Comparison of ENCODE assay signal across 1 cellular context in the genomic region with DNA sequence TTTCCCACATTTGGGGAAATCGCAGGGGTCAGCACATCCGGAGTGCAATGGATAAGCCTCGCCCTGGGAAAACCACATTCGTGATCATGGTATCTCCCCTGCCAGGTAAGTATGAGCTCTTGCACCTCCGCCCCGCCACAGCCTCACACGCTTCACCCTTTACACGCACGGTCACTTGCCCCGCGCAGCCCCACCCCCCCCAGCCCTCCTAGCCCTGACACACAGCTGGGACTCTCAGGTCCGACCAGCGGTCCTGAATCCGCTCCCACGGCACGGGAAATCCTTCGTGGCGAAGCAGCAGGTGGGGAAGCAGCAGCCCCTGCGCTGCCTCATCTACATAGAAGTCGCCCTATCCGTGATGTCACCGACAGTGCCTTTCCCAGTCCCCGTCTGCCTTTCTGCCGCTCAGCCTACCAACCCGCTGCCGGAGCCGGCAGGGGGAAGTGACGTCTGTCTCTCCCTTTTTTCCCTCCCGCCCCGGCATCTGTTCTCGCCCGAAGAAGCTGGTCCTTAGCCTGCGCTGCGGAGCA.
TF ChIP-seq lines count a peak whose summit lies in the region.
"Not testable (repeated sequence)": the region's sequence is repeated elsewhere in the genome, so short reads cannot be mapped to it uniquely, and the experiment has no call there.

No MANE protein-coding gene starts in this region.

TF ChIP-seq in HepG2, 621 proteins besides CTCF, POLR2A, EP300 and RAD21 (continued from another document):
- TF ChIP-seq, protein P1, sequence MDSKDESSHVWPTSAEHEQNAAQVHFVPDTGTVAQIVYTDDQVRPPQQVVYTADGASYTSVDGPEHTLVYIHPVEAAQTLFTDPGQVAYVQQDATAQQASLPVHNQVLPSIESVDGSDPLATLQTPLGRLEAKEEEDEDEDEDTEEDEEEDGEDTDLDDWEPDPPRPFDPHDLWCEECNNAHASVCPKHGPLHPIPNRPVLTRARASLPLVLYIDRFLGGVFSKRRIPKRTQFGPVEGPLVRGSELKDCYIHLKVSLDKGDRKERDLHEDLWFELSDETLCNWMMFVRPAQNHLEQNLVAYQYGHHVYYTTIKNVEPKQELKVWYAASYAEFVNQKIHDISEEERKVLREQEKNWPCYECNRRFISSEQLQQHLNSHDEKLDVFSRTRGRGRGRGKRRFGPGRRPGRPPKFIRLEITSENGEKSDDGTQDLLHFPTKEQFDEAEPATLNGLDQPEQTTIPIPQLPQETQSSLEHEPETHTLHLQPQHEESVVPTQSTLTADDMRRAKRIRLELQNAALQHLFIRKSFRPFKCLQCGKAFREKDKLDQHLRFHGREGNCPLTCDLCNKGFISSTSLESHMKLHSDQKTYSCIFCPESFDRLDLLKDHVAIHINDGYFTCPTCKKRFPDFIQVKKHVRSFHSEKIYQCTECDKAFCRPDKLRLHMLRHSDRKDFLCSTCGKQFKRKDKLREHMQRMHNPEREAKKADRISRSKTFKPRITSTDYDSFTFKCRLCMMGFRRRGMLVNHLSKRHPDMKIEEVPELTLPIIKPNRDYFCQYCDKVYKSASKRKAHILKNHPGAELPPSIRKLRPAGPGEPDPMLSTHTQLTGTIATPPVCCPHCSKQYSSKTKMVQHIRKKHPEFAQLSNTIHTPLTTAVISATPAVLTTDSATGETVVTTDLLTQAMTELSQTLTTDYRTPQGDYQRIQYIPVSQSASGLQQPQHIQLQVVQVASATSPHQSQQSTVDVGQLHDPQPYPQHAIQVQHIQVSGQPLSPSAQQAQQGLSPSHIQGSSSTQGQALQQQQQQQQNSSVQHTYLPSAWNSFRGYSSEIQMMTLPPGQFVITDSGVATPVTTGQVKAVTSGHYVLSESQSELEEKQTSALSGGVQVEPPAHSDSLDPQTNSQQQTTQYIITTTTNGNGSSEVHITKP (CRISPR knock-in tag; IDR thresholded peaks at IDR 0.05; ENCODE audit: low read depth) = 0 out of 2 replicates have a peak, but pooled peaks have one; percentile 41
- TF ChIP-seq NONO (IDR thresholded peaks at IDR 0.05) = not testable (repeated sequence)
- 0 out of 2 replicates have a peak, but pooled peaks have one; percentile 49 for TF ChIP-seq NONO (CRISPR knock-in tag; conservative IDR thresholded peaks at IDR 0.05)
- peak; percentile 94 for TF ChIP-seq GTF2F1 (IDR thresholded peaks at IDR 0.05; ENCODE audit: low read length)
